8 cellular contexts compared by ENCODE assay signal in genomic region chr4:85474818-85475630, GRCh38. TPM values are rescaled to one million over a fixed set of nuclear protein-coding genes. Genes with fewer than 3 reads are reported as not detected.
DNase-seq lines count a peak whose midpoint lies in the region; ATAC-seq lines count a peak whose summit lies in the region.

Gene ARHGAP24 (plus strand): TSS chr4:85475150.

- peak; percentile 84 for DNase-seq in DMS53 treated with DMSO at 0.1 percent for 48 hours (lab: John Stamatoyannopoulos, UW; ENCODE audit: unreplicated experiment)
- peak; percentile 62 for DNase-seq in NCI-H774 (lab: John Stamatoyannopoulos, UW)
- peak in 46 of 58 donors; percentile 2 to 75 (median 23) for DNase-seq in anterior cingulate cortex (lab: John Stamatoyannopoulos, UW)
- DNase-seq in left ventricle myocardium superior, result peak; percentile 92
- peak; percentile 61 for DNase-seq in pons (ENCODE audit: low spot score)
- DNase-seq in activated effector memory CD4-positive, alpha-beta T cell treated with anti-CD3 and anti-CD28 coated beads, Interleukin-2, amount 50 U/mL, for 16 hours, result no peak

- ATAC-seq in GM19463 (IDR thresholded peaks at IDR 0.05; ENCODE audit: unreplicated experiment), result peak; percentile 87
- ATAC-seq in HG03469 (IDR thresholded peaks at IDR 0.05; ENCODE audit: unreplicated experiment), result peak; percentile 83
- peak; percentile 98 for ATAC-seq in left ventricle myocardium superior

- intact Hi-C loops in left ventricle myocardium superior (cut with micrococcal nuclease), result loop anchor here (10.0 kb wide), 1 partner anchor 270 kb away; no protein-coding TSS in a partner anchor

RNA-seq across cellular contexts. Expression of gene ARHGAP24, which starts in this region (rescaled TPM):
- 13.3 TPM for total RNA-seq in left ventricle myocardium superior
